In the genomic region with DNA sequence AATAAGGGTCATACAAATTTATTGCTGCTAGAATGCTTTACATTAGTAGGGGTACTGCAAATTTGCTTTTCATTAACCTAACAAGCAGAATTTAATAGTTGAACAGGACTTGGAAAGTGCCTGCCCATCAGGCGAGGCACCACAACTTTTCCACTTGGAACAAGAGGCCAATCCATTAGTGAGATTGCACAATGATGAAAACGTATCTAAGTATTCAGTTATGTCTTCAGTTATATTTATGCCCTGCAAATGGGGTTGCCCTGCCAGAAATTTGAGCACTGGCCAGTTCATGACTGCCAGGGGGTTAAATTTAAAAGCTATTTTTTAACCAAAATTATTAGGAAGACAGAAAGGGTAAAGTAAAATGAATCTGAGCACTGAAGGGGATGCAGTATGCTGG, we compare ENCODE assay signal across 27 cellular contexts.
DNase-seq lines count a peak whose midpoint lies in the region; ATAC-seq, FAIRE-seq and TF ChIP-seq lines count a peak whose summit lies in the region.
"Had no signal": no experiment of that assay in that cellular context is flagged by ENCODE, and none has a peak within 500 bp of the region (broad histone marks: within the 10 kb centered on the region; RNA-seq: fewer than 3 reads in every experiment).

No MANE protein-coding gene starts in this region.

- H3K4me3 ChIP-seq in IMR-90 (ENCODE audit: insufficient read depth, low read depth, low read length) (no peak overlapping the region), K562 (no peak overlapping the region), gastrocnemius medialis (no peak overlapping the region), skeletal muscle tissue (ENCODE audit: low read length in 3 of 3) (peak overlapping the region in 1 of 3 donors; percentile 35)
- H3K4me3 ChIP-seq: BLaER1, GM12878 had no signal

- no peak overlapping the region for H3K4ac ChIP-seq in IMR-90 (ENCODE audit: low read depth, low read length)

- BruUV-seq in IMR-90 (replicated peaks; lab: Mats Ljungman, UMichigan) (no TSS peak), K562 (replicated peaks; lab: Mats Ljungman, UMichigan) (no TSS peak)

- H3K9me3 ChIP-seq in IMR-90 (ENCODE audit: control insufficient read depth, insufficient read depth, low read length), result no peaks in the 10 kb centered on the region
- no peaks in the 10 kb centered on the region for H3K9me3 ChIP-seq in K562 (replicated peaks; ENCODE audit: control insufficient read depth, insufficient read depth, low read depth, low read length)
- H3K9me3 ChIP-seq in gastrocnemius medialis, result no peaks in the 10 kb centered on the region
- H3K9me3 ChIP-seq in skeletal muscle tissue (ENCODE audit: control insufficient read depth in 3 of 3, low read length in 3 of 3), result no peaks in the 10 kb centered on the region
- H3K9me3 ChIP-seq: BE2C, BLaER1 had no signal

- no CpG with 5 or more reads among the region's 2 CpGs for WGBS in IMR-90 (ENCODE audit: extremely low coverage in 2 of 2, insufficient read length in 1 of 2), 2 experiments
- 3% methylated on average over 2 of the region's 2 CpGs for WGBS in K562 (ENCODE audit: insufficient coverage, low coverage, missing lambda C conversion rate)

- no peak overlapping the region for H3K23ac ChIP-seq in IMR-90 (ENCODE audit: low read depth, low read length)

- ATAC-seq in IMR-90 (ENCODE audit: low read depth) (no peak), K562 (no peak), gastrocnemius medialis (peak; percentile 74 to 76), GM19395 (IDR thresholded peaks at IDR 0.05; ENCODE audit: unreplicated experiment) (no peak), left ventricle myocardium superior (no peak), HG03159 (IDR thresholded peaks at IDR 0.05; ENCODE audit: unreplicated experiment) (no peak)
- ATAC-seq: GM12878 had no signal

- H3K36me3 ChIP-seq in IMR-90 (ENCODE audit: control insufficient read depth, insufficient read depth, low read length), result no peaks in the 10 kb centered on the region
- H3K36me3 ChIP-seq in K562 (ENCODE audit: control insufficient read depth, insufficient read depth, low read length), result no peaks in the 10 kb centered on the region
- H3K36me3 ChIP-seq in gastrocnemius medialis, result no peaks in the 10 kb centered on the region
- H3K36me3 ChIP-seq in skeletal muscle tissue (ENCODE audit: control insufficient read depth in 3 of 3, insufficient read depth in 3 of 3, low read length in 3 of 3), result no peaks in the 10 kb centered on the region
- H3K36me3 ChIP-seq: BE2C, BLaER1 had no signal

- no peak overlapping the region for H3K18ac ChIP-seq in IMR-90 (ENCODE audit: low read depth, low read length)

- CTCF ChIA-PET in IMR-90 (lab: Yijun Ruan, JAX) (interaction anchor here (0.6 kb wide), 1 partner anchor 360 kb away, joined by 3 read pairs; no protein-coding TSS in a partner anchor), K562 (lab: Yijun Ruan, JAX; ENCODE audit: low intra/inter-chr PET ratio) (no interaction called here)

- H3K79me2 ChIP-seq in K562 (ENCODE audit: control insufficient read depth, insufficient read depth, low read length), result no peaks in the 10 kb centered on the region

- TF ChIP-seq CTCF in IMR-90 (conservative IDR thresholded peaks at IDR 0.05; ENCODE audit: low read depth, low read length), result no peak
- TF ChIP-seq CTCF in K562 (IDR thresholded peaks at IDR 0.05 in 2 of 3, conservative IDR thresholded peaks at IDR 0.05 in 1 of 3; ENCODE audit: insufficient read depth in 2 of 3, low read depth in 1 of 3, low read length in 3 of 3), result no peak
- no peak for TF ChIP-seq CTCF in gastrocnemius medialis (IDR thresholded peaks at IDR 0.05 in 4 of 5, conservative IDR thresholded peaks at IDR 0.05 in 1 of 5)

- no peak for DNase-seq in IMR-90
- DNase-seq in K562 (ENCODE audit: extremely low read depth in 1 of 4, low spot score in 3 of 4), result no peak
- DNase-seq in gastrocnemius medialis, result no peak
- no peak for DNase-seq in left ventricle myocardium superior
- DNase-seq: 8988T; ACHN; BE2C; C1 segment of cervical spinal cord; CD4-positive, alpha-beta memory T cell; CD4-positive, CD25-positive, alpha-beta regulatory T cell; CD8-positive, alpha-beta memory T cell; COR-L47; DMS 273 treated with DMSO at 0.1 percent for 48 hours; DMS153; DMS53; DMS79; DND-41; EL; GDM1 had no signal

- TF ChIP-seq RAD21 in IMR-90 (IDR thresholded peaks at IDR 0.05; ENCODE audit: low read length), result no peak
- TF ChIP-seq RAD21 in K562 (CRISPR knock-in tag; conservative IDR thresholded peaks at IDR 0.05 in 1 of 2, IDR thresholded peaks at IDR 0.05 in 1 of 2), result no peak

- intact Hi-C loops in IMR-90 (cut with micrococcal nuclease) (no loop called here), K562 (cut with micrococcal nuclease) (no loop called here), gastrocnemius medialis (cut with DNase I; ENCODE audit: low total_unique reads) (no loop called here), left ventricle myocardium superior (cut with micrococcal nuclease) (no loop called here)

- H4K8ac ChIP-seq in IMR-90 (ENCODE audit: low read depth in 2 of 2, low read length in 2 of 2), result no peak overlapping the region

- H3K4me2 ChIP-seq in IMR-90 (ENCODE audit: low read depth, low read length) (no peak overlapping the region), K562 (ENCODE audit: insufficient read depth, low read length) (no peak overlapping the region)
- H3K4me2 ChIP-seq: BLaER1 had no signal

- no peak overlapping the region for H3K14ac ChIP-seq in IMR-90 (replicated peaks; ENCODE audit: low read depth, low read length)

- TF ChIP-seq POLR2A in IMR-90 (IDR thresholded peaks at IDR 0.05; ENCODE audit: low read depth, low read length) (no peak), K562 (conservative IDR thresholded peaks at IDR 0.05) (no peak), gastrocnemius medialis (IDR thresholded peaks at IDR 0.05) (no peak)

- H3K9me1 ChIP-seq in IMR-90 (ENCODE audit: insufficient read depth, low read length) (no peaks in the 10 kb centered on the region), K562 (ENCODE audit: control insufficient read depth, insufficient read depth, low read length) (no peaks in the 10 kb centered on the region)

- no peaks in the 10 kb centered on the region for H3K79me1 ChIP-seq in IMR-90 (ENCODE audit: low read depth in 1 of 2, low read length in 2 of 2)

- TF ChIP-seq EP300 in K562 (IDR thresholded peaks at IDR 0.05; ENCODE audit: low read length), result no peak

- no peak overlapping the region for H2BK15ac ChIP-seq in IMR-90 (ENCODE audit: low read depth, low read length)

- H2AFZ ChIP-seq in IMR-90 (replicated peaks; ENCODE audit: low read length, poor library complexity) (no peak overlapping the region), K562 (ENCODE audit: low read depth, low read length) (no peak overlapping the region)

- dilution Hi-C loops in IMR-90 (cut with HindIII; ENCODE audit: low sequenced_read_pairs, unreplicated experiment), result no loop called here

- H4K91ac ChIP-seq in IMR-90 (ENCODE audit: insufficient read depth, low read depth, low read length), result no peak overlapping the region

- no peak overlapping the region for H3K56ac ChIP-seq in IMR-90 (ENCODE audit: extremely low read depth, insufficient read depth, low read length)

- H2BK5ac ChIP-seq in IMR-90 (ENCODE audit: low read depth, low read length, poor library complexity, severe bottlenecking), result no peak overlapping the region

- no peak overlapping the region for H2AK9ac ChIP-seq in IMR-90 (replicated peaks; ENCODE audit: low read depth, low read length, poor library complexity)

- H3K9ac ChIP-seq in IMR-90 (ENCODE audit: low read depth, low read length) (no peak overlapping the region), K562 (ENCODE audit: insufficient read depth in 1 of 2, low read depth in 2 of 2, low read length in 2 of 2) (no peak overlapping the region), skeletal muscle tissue (ENCODE audit: low read depth in 1 of 3, low read length in 3 of 3) (peak overlapping the region in 1 of 3 donors; percentile 20)
- H3K9ac ChIP-seq: BLaER1 had no signal

- H2BK120ac ChIP-seq in IMR-90 (ENCODE audit: low read depth, low read length), result no peak overlapping the region

- H4K5ac ChIP-seq in IMR-90 (ENCODE audit: low read depth, low read length), result no peak overlapping the region

- FAIRE-seq in K562 (lab: Jason Lieb, UNC), result no peak
- FAIRE-seq: A204.1, GM12878, GM12892, GM18507 had no signal

- POLR2A ChIA-PET in IMR-90 (lab: Charles Lee; ENCODE audit: unreplicated experiment), result no interaction called here
- POLR2A ChIA-PET in K562 (lab: Yijun Ruan, JAX), result no interaction called here

- H4K20me1 ChIP-seq in IMR-90 (ENCODE audit: insufficient read depth, low read length) (no peaks in the 10 kb centered on the region), K562 (replicated peaks; ENCODE audit: control insufficient read depth, insufficient read depth, low read length) (no peaks in the 10 kb centered on the region)
- H4K20me1 ChIP-seq: BLaER1 had no signal

- in situ Hi-C loops in IMR-90 (cut with MboI; ENCODE audit: low sequenced_read_pairs), result no loop called here
- in situ Hi-C loops in K562 (cut with MboI), result no loop called here
- in situ Hi-C loops in gastrocnemius medialis (cut with MboI; ENCODE audit: low sequenced_read_pairs in 4 of 4), result no loop called here

- no peaks in the 10 kb centered on the region for H3K4me1 ChIP-seq in IMR-90 (ENCODE audit: control insufficient read depth, insufficient read depth, low read length)
- no peaks in the 10 kb centered on the region for H3K4me1 ChIP-seq in K562 (replicated peaks in 1 of 2; ENCODE audit: control insufficient read depth in 2 of 2, insufficient read depth in 2 of 2, low read length in 2 of 2)
- peaks cover 33 to 35% of the 10 kb centered on the region in 2 donors for H3K4me1 ChIP-seq in gastrocnemius medialis
- H3K4me1 ChIP-seq in skeletal muscle tissue (ENCODE audit: control insufficient read depth in 3 of 3, insufficient read depth in 3 of 3, low read length in 3 of 3), result peaks cover 6 to 20% (median 6%) of the 10 kb centered on the region in 3 donors
- H3K4me1 ChIP-seq: BE2C, BLaER1 had no signal

- no peak overlapping the region for H2AK5ac ChIP-seq in IMR-90 (ENCODE audit: low read depth, low read length)

- H3K27ac ChIP-seq in IMR-90 (ENCODE audit: insufficient read depth, low read length) (no peak overlapping the region), K562 (ENCODE audit: extremely low read depth, low read depth, low read length) (no peak overlapping the region), gastrocnemius medialis (peak overlapping the region in 2 of 4 donors; percentile 43 to 54), skeletal muscle tissue (ENCODE audit: low read depth, low read length) (peak overlapping the region; percentile 49)
- H3K27ac ChIP-seq: BLaER1 had no signal

- H2BK20ac ChIP-seq in IMR-90 (ENCODE audit: low read depth, low read length), result no peak overlapping the region

- H3K27me3 ChIP-seq in IMR-90 (ENCODE audit: control insufficient read depth, insufficient read depth, low read length) (peaks cover 7% of the 10 kb centered on the region), K562 (ENCODE audit: control insufficient read depth in 2 of 2, insufficient read depth in 2 of 2, low read length in 2 of 2) (peaks cover under 1 to 3% of the 10 kb centered on the region in 2 experiments; a peak in 3 of 5 replicates), gastrocnemius medialis (no peaks in the 10 kb centered on the region), skeletal muscle tissue (ENCODE audit: control insufficient read depth in 3 of 3, insufficient read depth in 3 of 3, low read length in 3 of 3) (no peaks in the 10 kb centered on the region)
- H3K27me3 ChIP-seq: BLaER1 had no signal

TF ChIP-seq in K562, 482 proteins besides CTCF, POLR2A, EP300 and RAD21 (continues in another document):
- TF ChIP-seq CEBPB (tag; IDR thresholded peaks at IDR 0.05), result 0 out of 2 replicates have a peak, but pooled peaks have one; percentile 8

Comparison
In these comparisons a context has a peak if more than half of its experiments do, and no peak if none do; other contexts are left out.
1. ATAC-seq: peak in gastrocnemius medialis (2 of 2); none in IMR-90 (single experiment), K562 (single experiment), GM19395 (single experiment), left ventricle myocardium superior (single experiment) and HG03159 (single experiment).